8 cellular contexts compared by ENCODE assay signal in genomic region chr12:7642876-7643309, GRCh38. TPM values are rescaled to one million over a fixed set of nuclear protein-coding genes. Genes with fewer than 3 reads are reported as not detected.
DNase-seq lines count a peak whose midpoint lies in the region; ATAC-seq, FAIRE-seq and TF ChIP-seq lines count a peak whose summit lies in the region.

No MANE protein-coding gene starts in this region.

- no peaks in the 10 kb centered on the region for H3K9me3 Mint-ChIP-seq in HFFc6
- H3K9me3 Mint-ChIP-seq in activated CD4-positive, alpha-beta T cell treated with anti-CD3 and anti-CD28 coated beads, Interleukin-2, amount 10 ng/mL, durations not matched to agents 7 days and 5 days, result no peaks in the 10 kb centered on the region

- H3K27ac ChIP-seq in left lung, result no peak overlapping the region

- H3K4me1 Mint-ChIP-seq in HFFc6 (ENCODE audit: low read depth), result peaks cover 13% of the 10 kb centered on the region
- peaks cover 25% of the 10 kb centered on the region for H3K4me1 Mint-ChIP-seq in activated CD4-positive, alpha-beta T cell treated with anti-CD3 and anti-CD28 coated beads, Interleukin-2, amount 10 ng/mL, durations not matched to agents 7 days and 5 days

- no peak overlapping the region for H3K27ac Mint-ChIP-seq in HFFc6
- H3K27ac Mint-ChIP-seq in activated CD4-positive, alpha-beta T cell treated with anti-CD3 and anti-CD28 coated beads, Interleukin-2, amount 10 ng/mL, durations not matched to agents 7 days and 5 days, result no peak overlapping the region

- CTCF ChIA-PET in activated CD4-positive, alpha-beta T cell treated with anti-CD3 and anti-CD28 coated beads, Interleukin-2, amount 10 ng/mL, durations not matched to agents 7 days and 5 days (lab: Charles Lee), result interaction anchor here (0.7 to 2.0 kb wide), 6 partner anchors 8 to 163 kb away, joined by 3 to 7 read pairs (median 3); no protein-coding TSS in a partner anchor

- no peaks in the 10 kb centered on the region; the same call in 1 of the 2 replicates for H3K27me3 Mint-ChIP-seq in HFFc6 (ENCODE audit: insufficient read depth)
- H3K27me3 Mint-ChIP-seq in activated CD4-positive, alpha-beta T cell treated with anti-CD3 and anti-CD28 coated beads, Interleukin-2, amount 10 ng/mL, durations not matched to agents 7 days and 5 days, result peaks cover 11% of the 10 kb centered on the region

- peaks cover 0 to 16% of the 10 kb centered on the region in 2 donors for H3K4me1 ChIP-seq in left lung

- DNase-seq in D721Med (ENCODE audit: insufficient read length, low spot score) (no peak), HFFc6 (peak; percentile 26), left lung (no peak), SHP77 (lab: John Stamatoyannopoulos, UW) (no peak), posterior cingulate gyrus (no peak), NCI-H146 treated with DMSO at 0.1 percent for 48 hours (lab: John Stamatoyannopoulos, UW; ENCODE audit: unreplicated experiment) (no peak)
- DNase-seq in activated CD4-positive, alpha-beta T cell treated with anti-CD3 and anti-CD28 coated beads, Interleukin-2, amount 10 ng/mL, durations not matched to agents 7 days and 5 days, result peak; percentile 53

- H3K4me3 ChIP-seq in left lung, result no peak overlapping the region

- POLR2A ChIA-PET in activated CD4-positive, alpha-beta T cell treated with anti-CD3 and anti-CD28 coated beads, Interleukin-2, amount 10 ng/mL, durations not matched to agents 7 days and 5 days (lab: Charles Lee), result no interaction called here

- TF ChIP-seq CTCF in D721Med (IDR thresholded peaks at IDR 0.05; ENCODE audit: insufficient read depth, missing control alignments) (peak; percentile 41), HFFc6 (IDR thresholded peaks at IDR 0.05) (peak; percentile 85), left lung (IDR thresholded peaks at IDR 0.05) (peak; percentile 20 to 28)

- no peaks in the 10 kb centered on the region for H3K9me3 ChIP-seq in left lung

- no peak for FAIRE-seq in D721Med (lab: Jason Lieb, UNC)

- no peaks in the 10 kb centered on the region for H3K36me3 Mint-ChIP-seq in HFFc6 (ENCODE audit: low read depth)
- H3K36me3 Mint-ChIP-seq in activated CD4-positive, alpha-beta T cell treated with anti-CD3 and anti-CD28 coated beads, Interleukin-2, amount 10 ng/mL, durations not matched to agents 7 days and 5 days (ENCODE audit: low read depth), result no peaks in the 10 kb centered on the region

- H3K36me3 ChIP-seq in left lung, result no peaks in the 10 kb centered on the region

- H3K4me3 Mint-ChIP-seq in HFFc6, result no peak overlapping the region
- no peak overlapping the region for H3K4me3 Mint-ChIP-seq in activated CD4-positive, alpha-beta T cell treated with anti-CD3 and anti-CD28 coated beads, Interleukin-2, amount 10 ng/mL, durations not matched to agents 7 days and 5 days

- ATAC-seq in left lung, result no peak
- no peak for ATAC-seq in HG03342 (IDR thresholded peaks at IDR 0.05; ENCODE audit: unreplicated experiment)

- H3K27me3 ChIP-seq in left lung, result peaks cover 0 to 28% of the 10 kb centered on the region in 2 donors

- intact Hi-C loops in left lung (cut with DNase I) (no loop called here), posterior cingulate gyrus (cut with DNase I) (loop anchor here (10.0 kb wide), 1 partner anchor 498 kb away; no protein-coding TSS in a partner anchor)

RNA-seq across cellular contexts. Expression of gene APOBEC1, which starts 22.8 kb away (rescaled TPM):
- not detected for total RNA-seq in HFFc6 (2021; fragmentation: NEBNext Ultra II Directional; extraction: Animal tissue kit (Norgen Biotek cat#: 25700))
- total RNA-seq in activated CD4-positive, alpha-beta T cell treated with anti-CD3 and anti-CD28 coated beads, Interleukin-2, amount 10 ng/mL, durations not matched to agents 7 days and 5 days, result not detected
- not detected for total RNA-seq in left lung

RNA-seq across cellular contexts. Expression of gene GDF3, which starts 52.7 kb away (rescaled TPM):
- total RNA-seq in HFFc6 (2021; fragmentation: NEBNext Ultra II Directional; extraction: Animal tissue kit (Norgen Biotek cat#: 25700)), result not detected
- not detected for total RNA-seq in activated CD4-positive, alpha-beta T cell treated with anti-CD3 and anti-CD28 coated beads, Interleukin-2, amount 10 ng/mL, durations not matched to agents 7 days and 5 days
- under 1 TPM in 1 of 2 donors, not detected in 1; 0.52 TPM for total RNA-seq in left lung

Comparison
In these comparisons a context has a peak if more than half of its experiments do, and no peak if none do; other contexts are left out.
1. DNase-seq: peak in HFFc6 (single experiment) and activated CD4-positive, alpha-beta T cell treated with anti-CD3 and anti-CD28 coated beads, Interleukin-2, amount 10 ng/mL, durations not matched to agents 7 days and 5 days (single experiment); none in D721Med (single experiment), left lung (0 of 2), SHP77 (0 of 2), posterior cingulate gyrus (0 of 10) and NCI-H146 treated with DMSO at 0.1 percent for 48 hours (single experiment).
2. CTCF ChIP-seq: peak in every context shown above with its lines; median percentile 85 in HFFc6; 41 in D721Med; 24 in left lung.